21 cellular contexts compared by ENCODE assay signal in the genomic region with DNA sequence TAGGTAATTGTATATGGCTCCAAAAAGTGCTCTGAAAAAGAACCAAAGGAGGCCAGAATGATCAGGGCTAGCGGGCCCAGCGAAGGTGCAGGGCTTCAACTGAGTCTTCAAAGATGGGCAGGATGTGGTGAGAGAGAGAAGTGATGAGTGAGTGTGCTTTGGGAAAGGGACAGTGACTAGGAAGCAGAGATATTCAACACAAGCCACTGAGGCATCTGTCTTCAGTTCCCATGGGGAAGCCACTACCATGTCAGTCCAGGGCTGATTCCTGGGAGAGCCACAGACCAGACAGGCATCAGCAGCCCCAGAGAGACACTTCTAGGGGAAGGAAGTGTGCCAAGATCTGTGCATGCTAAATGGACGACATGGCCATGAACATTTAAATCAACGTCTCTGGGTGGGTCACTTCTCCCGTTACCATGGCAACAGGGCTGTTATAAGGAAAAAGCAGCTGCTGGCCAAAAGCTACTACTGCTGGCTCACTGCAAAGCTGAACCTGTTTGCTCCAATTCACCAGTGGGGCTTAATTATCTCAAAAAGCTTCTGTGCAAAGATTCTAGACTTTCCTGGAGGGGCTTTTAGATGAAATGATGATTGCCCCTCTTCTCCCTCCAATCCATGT. TPM values are rescaled to one million over a fixed set of nuclear protein-coding genes. Genes with fewer than 3 reads are reported as not detected.
A peak's percentile ranks its signal among the peaks of the same experiment; 100 is the strongest.
DNase-seq lines count a peak whose midpoint lies in the region; ATAC-seq, FAIRE-seq and TF ChIP-seq lines count a peak whose summit lies in the region.
"Had no signal": no experiment of that assay in that cellular context is flagged by ENCODE, and none has a peak within 500 bp of the region (broad histone marks: within the 10 kb centered on the region; RNA-seq: fewer than 3 reads in every experiment).

No MANE protein-coding gene starts in this region.

- no peaks in the 10 kb centered on the region for H3K36me3 ChIP-seq in K562 (ENCODE audit: control insufficient read depth, insufficient read depth, low read length)
- H3K36me3 ChIP-seq: BLaER1 treated with 17β-estradiol and CSF1 and Interleukin-3, amounts not matched to agents 10 nM and 100 nM; left lung; WERI-Rb-1 had no signal

- POLR2A ChIA-PET in A549 (lab: Yijun Ruan, JAX) (interaction anchor here (0.5 kb wide), 1 partner anchor 156 kb away, joined by 3 read pairs; no protein-coding TSS in a partner anchor), K562 (lab: Yijun Ruan, JAX) (no interaction called here)

- H3K4me3 ChIP-seq in A549, result no peak overlapping the region
- H3K4me3 ChIP-seq in K562, result no peak overlapping the region
- H3K4me3 ChIP-seq: BLaER1 treated with 17β-estradiol and CSF1 and Interleukin-3, amounts not matched to agents 10 nM and 100 nM; left lung had no signal

- FAIRE-seq in A549 (lab: Jason Lieb, UNC) (no peak), K562 (lab: Jason Lieb, UNC) (no peak), GM19239 (lab: Jason Lieb, UNC) (no peak)

- TF ChIP-seq POLR2A in A549 (IDR thresholded peaks at IDR 0.05; ENCODE audit: low read length) (no peak), K562 (conservative IDR thresholded peaks at IDR 0.05) (no peak)

- no peaks in the 10 kb centered on the region for H4K20me1 ChIP-seq in K562 (replicated peaks; ENCODE audit: control insufficient read depth, insufficient read depth, low read length)
- H4K20me1 ChIP-seq: BLaER1 treated with 17β-estradiol and CSF1 and Interleukin-3, amounts not matched to agents 10 nM and 100 nM had no signal

- H3K4me1 ChIP-seq in A549 (peaks cover 84% of the 10 kb centered on the region), K562 (replicated peaks in 1 of 2; ENCODE audit: control insufficient read depth in 2 of 2, insufficient read depth in 2 of 2, low read length in 2 of 2) (no peaks in the 10 kb centered on the region)
- H3K4me1 ChIP-seq: foreskin keratinocyte had no signal

- in situ Hi-C loops in K562 (cut with MboI), result no loop called here

- TF ChIP-seq EP300 in A549 (IDR thresholded peaks at IDR 0.05) (no peak), K562 (IDR thresholded peaks at IDR 0.05; ENCODE audit: low read length) (no peak)

- WGBS in A549 (ENCODE audit: missing lambda C conversion rate), result 58% methylated on average over 5 of the region's 5 CpGs
- WGBS in K562 (ENCODE audit: insufficient coverage, low coverage, missing lambda C conversion rate), result 4% methylated on average over 5 of the region's 5 CpGs

- ATAC-seq in A549, result no peak
- no peak for ATAC-seq in K562
- ATAC-seq: foreskin keratinocyte; right cardiac atrium; stimulated activated naive CD8-positive, alpha-beta T cell treated with anti-CD3 and anti-CD28 coated beads, Interleukin-15, Interleukin-2, amounts not matched to agents 100 U/mL and 50 U/mL, for 24 hours had no signal

- intact Hi-C loops in K562 (cut with micrococcal nuclease), result no loop called here

- H3K4me2 ChIP-seq in A549 (peak overlapping the region; percentile 48), K562 (ENCODE audit: insufficient read depth, low read length) (no peak overlapping the region)
- H3K4me2 ChIP-seq: BLaER1 treated with 17β-estradiol and CSF1 and Interleukin-3, amounts not matched to agents 10 nM and 100 nM had no signal

- TF ChIP-seq RAD21 in A549 (conservative IDR thresholded peaks at IDR 0.05 in 1 of 2, IDR thresholded peaks at IDR 0.05 in 1 of 2) (no peak), K562 (CRISPR knock-in tag; conservative IDR thresholded peaks at IDR 0.05 in 1 of 2, IDR thresholded peaks at IDR 0.05 in 1 of 2) (no peak)

- H3K27me3 ChIP-seq in K562 (ENCODE audit: control insufficient read depth in 2 of 2, insufficient read depth in 2 of 2, low read length in 2 of 2), result peaks cover 0 to 2% of the 10 kb centered on the region in 2 experiments; a peak in 2 of 5 replicates
- H3K27me3 ChIP-seq: BLaER1 treated with 17β-estradiol and CSF1 and Interleukin-3, amounts not matched to agents 10 nM and 100 nM; foreskin keratinocyte; left lung had no signal

- no peak overlapping the region for H3K9ac ChIP-seq in K562 (ENCODE audit: insufficient read depth in 1 of 2, low read depth in 2 of 2, low read length in 2 of 2)
- H3K9ac ChIP-seq: BLaER1 treated with 17β-estradiol and CSF1 and Interleukin-3, amounts not matched to agents 10 nM and 100 nM had no signal

- no TSS peak for BruUV-seq in K562 (replicated peaks; lab: Mats Ljungman, UMichigan)

- H3K9me3 ChIP-seq in A549, result no peaks in the 10 kb centered on the region
- H3K9me3 ChIP-seq in K562 (replicated peaks; ENCODE audit: control insufficient read depth, insufficient read depth, low read depth, low read length), result no peaks in the 10 kb centered on the region
- H3K9me3 ChIP-seq: left lung had no signal

- DNase-seq in DMS 273 (lab: John Stamatoyannopoulos, UW; ENCODE audit: unreplicated experiment), result peak; percentile 41
- no peak for DNase-seq in DMS 273 treated with DMSO at 0.1 percent for 48 hours (lab: John Stamatoyannopoulos, UW)
- DNase-seq in A549 (ENCODE audit: low read depth in 1 of 2, low spot score in 1 of 2), result peak in 1 of 2 experiments; percentile 50
- peak; percentile 21 for DNase-seq in NCI-H2196 (lab: John Stamatoyannopoulos, UW; ENCODE audit: unreplicated experiment)
- DNase-seq in K562 (ENCODE audit: extremely low read depth in 1 of 4, low spot score in 3 of 4), result peak in 1 of 4 experiments; percentile 9
- DNase-seq in COLO829 (ENCODE audit: low spot score), result no peak
- DNase-seq in GM19239 (ENCODE audit: insufficient read length, low spot score), result no peak
- no peak for DNase-seq in NCI-H1694 (lab: John Stamatoyannopoulos, UW)
- DNase-seq: activated effector memory CD4-positive, alpha-beta T cell treated with Interleukin-2 at 50 U/mL for 16 hours; anterior cingulate cortex; foreskin keratinocyte; H9; NCI-H1436 treated with DMSO at 0.1 percent for 48 hours; occipital lobe; right cardiac atrium; stimulated activated naive CD8-positive, alpha-beta T cell treated with anti-CD3 and anti-CD28 coated beads, Interleukin-15, Interleukin-2, amounts not matched to agents 100 U/mL and 50 U/mL, for 24 hours; trophoblast cell; WERI-Rb-1 had no signal

- CTCF ChIA-PET in A549 (lab: Yijun Ruan, JAX), result interaction anchor here (0.9 to 2.5 kb wide), 2 partner anchors 27 to 38 kb away, joined by 3 to 10 read pairs; no protein-coding TSS in a partner anchor
- CTCF ChIA-PET in K562 (lab: Yijun Ruan, JAX; ENCODE audit: low intra/inter-chr PET ratio), result no interaction called here

- H3K9me1 ChIP-seq in K562 (ENCODE audit: control insufficient read depth, insufficient read depth, low read length), result no peaks in the 10 kb centered on the region

- TF ChIP-seq CTCF in A549 (IDR thresholded peaks at IDR 0.05) (no peak), K562 (IDR thresholded peaks at IDR 0.05 in 2 of 3, conservative IDR thresholded peaks at IDR 0.05 in 1 of 3; ENCODE audit: insufficient read depth in 2 of 3, low read depth in 1 of 3, low read length in 3 of 3) (no peak)

- H3K27ac ChIP-seq in A549 (peak overlapping the region; percentile 96 to 97), K562 (ENCODE audit: extremely low read depth, low read depth, low read length) (no peak overlapping the region)
- H3K27ac ChIP-seq: 22Rv1; BLaER1 treated with 17β-estradiol and CSF1 and Interleukin-3, amounts not matched to agents 10 nM and 100 nM; foreskin keratinocyte; left lung; WERI-Rb-1 had no signal

- no peaks in the 10 kb centered on the region for H3K79me2 ChIP-seq in K562 (ENCODE audit: control insufficient read depth, insufficient read depth, low read length)

- H2AFZ ChIP-seq in K562 (ENCODE audit: low read depth, low read length), result no peak overlapping the region

TF ChIP-seq in K562, 482 proteins besides CTCF, POLR2A, EP300 and RAD21:
- TF ChIP-seq, protein P1, sequence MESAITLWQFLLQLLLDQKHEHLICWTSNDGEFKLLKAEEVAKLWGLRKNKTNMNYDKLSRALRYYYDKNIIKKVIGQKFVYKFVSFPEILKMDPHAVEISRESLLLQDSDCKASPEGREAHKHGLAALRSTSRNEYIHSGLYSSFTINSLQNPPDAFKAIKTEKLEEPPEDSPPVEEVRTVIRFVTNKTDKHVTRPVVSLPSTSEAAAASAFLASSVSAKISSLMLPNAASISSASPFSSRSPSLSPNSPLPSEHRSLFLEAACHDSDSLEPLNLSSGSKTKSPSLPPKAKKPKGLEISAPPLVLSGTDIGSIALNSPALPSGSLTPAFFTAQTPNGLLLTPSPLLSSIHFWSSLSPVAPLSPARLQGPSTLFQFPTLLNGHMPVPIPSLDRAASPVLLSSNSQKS (CRISPR knock-in tag; IDR thresholded peaks at IDR 0.05), result no peak
- TF ChIP-seq RFX1 (IDR thresholded peaks at IDR 0.05), result peak; percentile 92

RNA-seq across cellular contexts. Expression of a gene that starts 28.5 kb away (rescaled TPM):
- 50.4 and 58.5 TPM in 2 replicates for polyA plus RNA-seq in A549 (2011; rRNA removed)
- 24.8 and 28.3 TPM in 2 replicates for polyA plus RNA-seq in A549 (2012; cell fraction: cytosol; rRNA removed)
- 31.4 and 44.4 TPM in 2 replicates for polyA plus RNA-seq in A549 (2012; cell fraction: nucleus; rRNA removed)
- 32.3 to 53.1 TPM (median 48.1 TPM) in 3 replicates for polyA plus RNA-seq in A549 (2017; fragmentation: RNase III; extraction: RNeasy Plus Mini Kit Qiagen cat#74134 plus additional on column Dnase treatment)
- 24.5 and 33.6 TPM in 2 replicates for polyA minus RNA-seq in A549 (2011; rRNA and poly(A)+ RNA removed)
- total RNA-seq in K562 (2011; cell fraction: chromatin; rRNA removed; ENCODE audit: low replicate concordance), result not detected in 2 replicates
- not detected in 2 replicates for total RNA-seq in K562 (2011; cell fraction: nucleolus; rRNA removed)
- total RNA-seq in K562 (2011; cell fraction: nucleoplasm; rRNA removed), result not detected in 2 replicates
- total RNA-seq in K562 (2014; rRNA removed), result not detected in 2 replicates
- total RNA-seq in K562 (2014; rRNA removed; fragmentation: Illumina TruSeq; extraction: Trizol), result not detected in 2 replicates
- not detected in 2 replicates for total RNA-seq in K562 (2015; rRNA removed; fragmentation: Illumina TruSeq; extraction: Trizol)
- not detected in 2 replicates for total RNA-seq in K562 (2021)
- 0.03 TPM in 1 of 2 replicates, not detected in the other for polyA plus RNA-seq in K562 (2011; rRNA removed)
- polyA plus RNA-seq in K562 (2011; cell fraction: cytosol; rRNA removed), result not detected in 2 replicates
- not detected in 2 replicates for polyA plus RNA-seq in K562 (2011; cell fraction: nucleus; rRNA removed)
- 0.04 and 0.07 TPM in 2 replicates for polyA plus RNA-seq in K562 (2012)
- polyA plus RNA-seq in K562 (2014; fragmentation: Illumina TruSeq; extraction: Trizol), result not detected in 2 replicates
- under 1 TPM in 1 of 2 experiments, not detected in 1; 0.01 TPM for polyA plus RNA-seq in K562 (2014; fragmentation: Nextera tagmentation; extraction: Ambion mirVana)
- not detected in 2 replicates for polyA plus RNA-seq in K562 (2014; rRNA removed)
- not detected in 2 replicates for polyA minus RNA-seq in K562 (2011; rRNA and poly(A)+ RNA removed)
- not detected in 2 replicates for polyA minus RNA-seq in K562 (2011; cell fraction: cytosol; rRNA and poly(A)+ RNA removed)
- polyA minus RNA-seq in K562 (2011; cell fraction: nucleus; rRNA and poly(A)+ RNA removed), result not detected in 2 replicates
- total RNA-seq: H9, occipital lobe had no signal

Comparison
In these comparisons a context has a peak if more than half of its experiments do, and no peak if none do; other contexts are left out.
1. DNase-seq: peak in DMS 273 (single experiment) and NCI-H2196 (single experiment); none in DMS 273 treated with DMSO at 0.1 percent for 48 hours (single experiment), COLO829 (single experiment), GM19239 (single experiment) and NCI-H1694 (single experiment).
2. RNA of a gene that starts 28.5 kb away (polyA plus RNA-seq): 24.8 to 58.5 TPM in A549; 0.01 to 0.07 TPM in K562; every median in the first group is over 10 times any median in the second.